In genomic region chr6:35924146-35924545, GRCh38 we compare ENCODE assay signal across 39 cellular contexts.
"Had no signal": no experiment of that assay in that cellular context is flagged by ENCODE, and none has a peak within 500 bp of the region (broad histone marks: within the 10 kb centered on the region; RNA-seq: fewer than 3 reads in every experiment).

No MANE protein-coding gene starts in this region.

- H3K27me3 ChIP-seq: adrenal gland, ascending aorta, body of pancreas, brain microvascular endothelial cell, breast epithelium, cardiac muscle cell had no signal

- FAIRE-seq: astrocyte, bronchial epithelial cell had no signal

- H3K36me3 Mint-ChIP-seq: brain had no signal

- H3K27ac Mint-ChIP-seq: activated naive CD4-positive, alpha-beta T cell treated with anti-CD3 and anti-CD28 coated beads for 36 hours; activated naive CD4-positive, alpha-beta T cell treated with anti-CD3 and anti-CD28 coated beads, Interleukin-2, amount 10 ng/mL, durations not matched to agents 7 days and 5 days; activated naive CD4-positive, alpha-beta T cell treated with anti-CD3 and anti-CD28 coated beads, Interleukin-2, amount 50 U/mL, for 24 hours; activated naive CD8-positive, alpha-beta T cell; activated naive CD8-positive, alpha-beta T cell treated with anti-CD3 and anti-CD28 coated beads for 36 hours; activated naive CD8-positive, alpha-beta T cell treated with anti-CD3 and anti-CD28 coated beads, Interleukin-2, amount 10 ng/mL, durations not matched to agents 7 days and 5 days; activated naive CD8-positive, alpha-beta T cell treated with anti-CD3 and anti-CD28 coated beads, Interleukin-2, amount 50 U/mL, for 24 hours; activated T-cell treated with anti-CD3 and anti-CD28 coated beads, Interleukin-2, amount 50 U/mL, for 24 hours; activated T-cell treated with anti-CD3 and anti-CD28 coated beads, Interleukin-2, amount 50 U/mL, for 72 hours; activated T-helper 1 cell treated with anti-CD3 and anti-CD28 coated beads, Interleukin-12 subunit alpha, Interleukin-12 subunit beta, Interleukin-2, Interleukin-4 antibody, amounts not matched to agents 30 ng/mL and 10 ng/mL and 1 ng/mL, durations not matched to agents 14 hours and 24 hours and 36 hours; activated T-helper 17 cell treated with anti-CD3 and anti-CD28 coated beads, Interleukin-2, amount 50 U/mL, for 72 hours; brain had no signal

- H3K36me3 ChIP-seq: adrenal gland, ascending aorta, brain microvascular endothelial cell, breast epithelium, cardiac muscle cell had no signal

- H3K4me3 ChIP-seq: adrenal gland, ascending aorta, body of pancreas, breast epithelium, cardiac muscle cell had no signal

- ATAC-seq: activated naive CD4-positive, alpha-beta T cell treated with anti-CD3 and anti-CD28 coated beads, Interleukin-2, amount 50 U/mL, for 72 hours; activated naive CD8-positive, alpha-beta T cell treated with anti-CD3 and anti-CD28 coated beads, Interleukin-2, amount 50 U/mL, for 24 hours; activated T-cell treated with anti-CD3 and anti-CD28 coated beads, Interleukin-2, amount 50 U/mL, for 4 hours; activated T-cell treated with anti-CD3 and anti-CD28 coated beads, Interleukin-2, amount 50 U/mL, for 72 hours; activated T-helper 17 cell treated with anti-CD3 and anti-CD28 coated beads, Interleukin-2, amount 50 U/mL, for 72 hours; body of pancreas had no signal

- H3K9me3 Mint-ChIP-seq: activated naive CD4-positive, alpha-beta T cell treated with anti-CD3 and anti-CD28 coated beads for 36 hours; activated naive CD4-positive, alpha-beta T cell treated with anti-CD3 and anti-CD28 coated beads, Interleukin-2, amount 10 ng/mL, durations not matched to agents 7 days and 5 days; activated naive CD4-positive, alpha-beta T cell treated with anti-CD3 and anti-CD28 coated beads, Interleukin-2, amount 50 U/mL, for 24 hours; activated naive CD4-positive, alpha-beta T cell treated with anti-CD3 and anti-CD28 coated beads, Interleukin-2, amount 50 U/mL, for 72 hours; activated naive CD8-positive, alpha-beta T cell treated with anti-CD3 and anti-CD28 coated beads for 36 hours; activated naive CD8-positive, alpha-beta T cell treated with anti-CD3 and anti-CD28 coated beads, Interleukin-2, amount 10 ng/mL, durations not matched to agents 7 days and 5 days; activated naive CD8-positive, alpha-beta T cell treated with anti-CD3 and anti-CD28 coated beads, Interleukin-2, amount 50 U/mL, for 24 hours; activated T-cell treated with anti-CD3 and anti-CD28 coated beads, Interleukin-2, amount 50 U/mL, for 24 hours; activated T-cell treated with anti-CD3 and anti-CD28 coated beads, Interleukin-2, amount 50 U/mL, for 4 hours; activated T-cell treated with anti-CD3 and anti-CD28 coated beads, Interleukin-2, amount 50 U/mL, for 72 hours; activated T-helper 1 cell treated with anti-CD3 and anti-CD28 coated beads, Interleukin-12 subunit alpha, Interleukin-12 subunit beta, Interleukin-2, Interleukin-4 antibody, amounts not matched to agents 30 ng/mL and 10 ng/mL and 1 ng/mL, durations not matched to agents 14 hours and 24 hours and 36 hours; activated T-helper 17 cell treated with anti-CD3 and anti-CD28 coated beads, Interleukin-2, amount 50 U/mL, for 72 hours; activated T-helper 2 cell treated with anti-CD3 and anti-CD28 coated beads, Interferon-gamma antibody, Interleukin-2, Interleukin-4, amounts not matched to agents 10 μg/mL and 5 μg/mL and 100 μg/mL, durations not matched to agents 14 hours and 24 hours and 36 hours; central memory CD8-positive, alpha-beta T cell had no signal

- H3K4me3 Mint-ChIP-seq: activated naive CD4-positive, alpha-beta T cell treated with anti-CD3 and anti-CD28 coated beads for 36 hours; activated naive CD4-positive, alpha-beta T cell treated with anti-CD3 and anti-CD28 coated beads, Interleukin-2, amount 10 ng/mL, durations not matched to agents 7 days and 5 days; activated naive CD4-positive, alpha-beta T cell treated with anti-CD3 and anti-CD28 coated beads, Interleukin-2, amount 50 U/mL, for 24 hours; activated naive CD8-positive, alpha-beta T cell; activated naive CD8-positive, alpha-beta T cell treated with anti-CD3 and anti-CD28 coated beads for 36 hours; activated naive CD8-positive, alpha-beta T cell treated with anti-CD3 and anti-CD28 coated beads, Interleukin-2, amount 10 ng/mL, durations not matched to agents 7 days and 5 days; activated naive CD8-positive, alpha-beta T cell treated with anti-CD3 and anti-CD28 coated beads, Interleukin-2, amount 50 U/mL, for 24 hours; activated T-cell treated with anti-CD3 and anti-CD28 coated beads, Interleukin-2, amount 50 U/mL, for 24 hours; activated T-cell treated with anti-CD3 and anti-CD28 coated beads, Interleukin-2, amount 50 U/mL, for 4 hours; activated T-cell treated with anti-CD3 and anti-CD28 coated beads, Interleukin-2, amount 50 U/mL, for 72 hours; activated T-helper 1 cell treated with anti-CD3 and anti-CD28 coated beads, Interleukin-12 subunit alpha, Interleukin-12 subunit beta, Interleukin-2, Interleukin-4 antibody, amounts not matched to agents 30 ng/mL and 10 ng/mL and 1 ng/mL, durations not matched to agents 14 hours and 24 hours and 36 hours; activated T-helper 17 cell treated with anti-CD3 and anti-CD28 coated beads, Interleukin-2, amount 50 U/mL, for 72 hours; central memory CD8-positive, alpha-beta T cell had no signal

- DNase-seq: activated effector memory CD4-positive, alpha-beta T cell treated with anti-CD3 and anti-CD28 coated beads, Interleukin-2, amount 50 U/mL, for 16 hours; activated effector memory CD4-positive, alpha-beta T cell treated with Interleukin-2 at 50 U/mL for 16 hours; activated gamma-delta T cell; activated gamma-delta T cell treated with Interleukin-2 at 50 U/mL for 16 hours; activated naive CD4-positive, alpha-beta T cell; activated naive CD4-positive, alpha-beta T cell treated with anti-CD3 and anti-CD28 coated beads for 36 hours; activated naive CD4-positive, alpha-beta T cell treated with anti-CD3 and anti-CD28 coated beads, Interleukin-2, amount 10 ng/mL, durations not matched to agents 7 days and 5 days; activated naive CD4-positive, alpha-beta T cell treated with anti-CD3 and anti-CD28 coated beads, Interleukin-2, amount 50 U/mL, for 16 hours; activated naive CD4-positive, alpha-beta T cell treated with Interleukin-2 at 50 U/mL for 16 hours; activated naive CD8-positive, alpha-beta T cell treated with anti-CD3 and anti-CD28 coated beads for 36 hours; activated naive CD8-positive, alpha-beta T cell treated with anti-CD3 and anti-CD28 coated beads, Interleukin-2, amount 10 ng/mL, durations not matched to agents 7 days and 5 days; activated naive CD8-positive, alpha-beta T cell treated with anti-CD3 and anti-CD28 coated beads, Interleukin-2, amount 50 U/mL, for 24 hours; activated T-cell treated with anti-CD3 and anti-CD28 coated beads, Interleukin-2, amount 50 U/mL, for 24 hours; activated T-cell treated with anti-CD3 and anti-CD28 coated beads, Interleukin-2, amount 50 U/mL, for 4 hours; activated T-cell treated with anti-CD3 and anti-CD28 coated beads, Interleukin-2, amount 50 U/mL, for 48 hours; activated T-cell treated with anti-CD3 and anti-CD28 coated beads, Interleukin-2, amount 50 U/mL, for 72 hours; adrenal gland; amniotic stem cell; amygdala; anterior cingulate cortex; aorta; body of pancreas; brain microvascular endothelial cell; caudate nucleus; central memory CD4-positive, alpha-beta T cell; cerebellar nuclear complex had no signal

- H3K27me3 Mint-ChIP-seq: activated naive CD4-positive, alpha-beta T cell treated with anti-CD3 and anti-CD28 coated beads, Interleukin-2, amount 10 ng/mL, durations not matched to agents 7 days and 5 days; activated naive CD4-positive, alpha-beta T cell treated with anti-CD3 and anti-CD28 coated beads, Interleukin-2, amount 50 U/mL, for 24 hours; activated naive CD8-positive, alpha-beta T cell; activated naive CD8-positive, alpha-beta T cell treated with anti-CD3 and anti-CD28 coated beads, Interleukin-2, amount 10 ng/mL, durations not matched to agents 7 days and 5 days; activated naive CD8-positive, alpha-beta T cell treated with anti-CD3 and anti-CD28 coated beads, Interleukin-2, amount 50 U/mL, for 24 hours; activated T-cell treated with anti-CD3 and anti-CD28 coated beads, Interleukin-2, amount 50 U/mL, for 24 hours; activated T-helper 17 cell treated with anti-CD3 and anti-CD28 coated beads, Interleukin-2, amount 50 U/mL, for 72 hours; central memory CD8-positive, alpha-beta T cell had no signal

- H3K27ac ChIP-seq: adrenal gland, ascending aorta, body of pancreas, brain microvascular endothelial cell, breast epithelium, cardiac muscle cell had no signal

- H3K9me3 ChIP-seq: adrenal gland, ascending aorta, body of pancreas, breast epithelium had no signal
